Comparison of ENCODE assay signal across 26 cellular contexts in the genomic region with DNA sequence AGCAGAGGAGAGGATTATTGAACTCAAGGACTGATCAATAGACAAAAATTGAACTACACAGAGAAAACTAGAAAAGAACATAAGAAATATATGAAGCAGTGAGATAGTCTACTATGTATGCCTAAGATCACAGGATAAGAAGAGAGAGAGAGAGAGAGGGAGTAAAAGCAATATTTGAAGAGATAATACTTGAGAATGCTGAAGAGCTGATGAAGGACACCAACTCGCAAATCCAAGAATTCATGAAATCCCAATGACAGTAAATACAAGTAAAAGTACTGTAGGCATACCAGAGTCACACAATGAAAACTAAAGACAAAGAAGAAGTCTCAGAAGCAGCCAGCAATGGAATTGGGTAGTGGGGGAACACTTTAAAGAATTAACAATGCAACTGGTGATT.
"Had no signal": no experiment of that assay in that cellular context is flagged by ENCODE, and none has a peak within 500 bp of the region (broad histone marks: within the 10 kb centered on the region; RNA-seq: fewer than 3 reads in every experiment).

No MANE protein-coding gene starts in this region.

- DNase-seq: colonic mucosa; cortex of kidney; dermis blood vessel endothelial cell; dorsolateral prefrontal cortex; effector CD4-positive, alpha-beta T cell; effector CD8-positive, alpha-beta T cell; effector memory CD4-positive, alpha-beta T cell; effector memory CD8-positive, alpha-beta T cell; endodermal cell; erythroblast; esophagus squamous epithelium; foreskin fibroblast; foreskin keratinocyte; foreskin melanocyte; gastrocnemius medialis; glutamatergic neuron; head of caudate nucleus; heart left ventricle; heart right ventricle had no signal

- H3K9me3 ChIP-seq: colonic mucosa, gastrocnemius medialis had no signal

- H3K27ac Mint-ChIP-seq: dendritic cell treated with granulocyte-macrophage colony-stimulating factor and Interleukin-4, amounts not matched to agents 40 ng/mL and 50 ng/mL, for 4 days; effector memory CD8-positive, alpha-beta T cell; endodermal cell had no signal

- H3K4me1 ChIP-seq: colonic mucosa, esophagus muscularis mucosa, esophagus squamous epithelium, foreskin keratinocyte, gastroesophageal sphincter, heart left ventricle, heart right ventricle had no signal

- H3K4me1 Mint-ChIP-seq: endodermal cell had no signal

- H3K4me3 ChIP-seq: colonic mucosa, coronary artery, dorsolateral prefrontal cortex, esophagus muscularis mucosa, esophagus squamous epithelium, gastrocnemius medialis, gastroesophageal sphincter, heart left ventricle, heart right ventricle, hepatocyte had no signal

- H3K4me3 Mint-ChIP-seq: dendritic cell treated with granulocyte-macrophage colony-stimulating factor and Interleukin-4, amounts not matched to agents 40 ng/mL and 50 ng/mL, for 4 days; effector memory CD8-positive, alpha-beta T cell; endodermal cell had no signal

- ATAC-seq: effector memory CD8-positive, alpha-beta T cell; esophagus mucosa; foreskin keratinocyte; gastrocnemius medialis; gastroesophageal sphincter; heart left ventricle; heart right ventricle had no signal

- H3K27ac ChIP-seq: colonic mucosa, coronary artery, dorsolateral prefrontal cortex, epithelial cell of prostate, esophagus muscularis mucosa, esophagus squamous epithelium, foreskin keratinocyte, gastrocnemius medialis, gastroesophageal sphincter, heart left ventricle, heart right ventricle, hepatocyte had no signal

- H3K27me3 Mint-ChIP-seq: dendritic cell treated with granulocyte-macrophage colony-stimulating factor and Interleukin-4, amounts not matched to agents 40 ng/mL and 50 ng/mL, for 4 days; effector memory CD8-positive, alpha-beta T cell had no signal

- H3K36me3 ChIP-seq: colonic mucosa, esophagus muscularis mucosa, esophagus squamous epithelium, gastrocnemius medialis, gastroesophageal sphincter, heart left ventricle, heart right ventricle had no signal
